Comparison of ENCODE assay signal across 8 cellular contexts in the genomic region with DNA sequence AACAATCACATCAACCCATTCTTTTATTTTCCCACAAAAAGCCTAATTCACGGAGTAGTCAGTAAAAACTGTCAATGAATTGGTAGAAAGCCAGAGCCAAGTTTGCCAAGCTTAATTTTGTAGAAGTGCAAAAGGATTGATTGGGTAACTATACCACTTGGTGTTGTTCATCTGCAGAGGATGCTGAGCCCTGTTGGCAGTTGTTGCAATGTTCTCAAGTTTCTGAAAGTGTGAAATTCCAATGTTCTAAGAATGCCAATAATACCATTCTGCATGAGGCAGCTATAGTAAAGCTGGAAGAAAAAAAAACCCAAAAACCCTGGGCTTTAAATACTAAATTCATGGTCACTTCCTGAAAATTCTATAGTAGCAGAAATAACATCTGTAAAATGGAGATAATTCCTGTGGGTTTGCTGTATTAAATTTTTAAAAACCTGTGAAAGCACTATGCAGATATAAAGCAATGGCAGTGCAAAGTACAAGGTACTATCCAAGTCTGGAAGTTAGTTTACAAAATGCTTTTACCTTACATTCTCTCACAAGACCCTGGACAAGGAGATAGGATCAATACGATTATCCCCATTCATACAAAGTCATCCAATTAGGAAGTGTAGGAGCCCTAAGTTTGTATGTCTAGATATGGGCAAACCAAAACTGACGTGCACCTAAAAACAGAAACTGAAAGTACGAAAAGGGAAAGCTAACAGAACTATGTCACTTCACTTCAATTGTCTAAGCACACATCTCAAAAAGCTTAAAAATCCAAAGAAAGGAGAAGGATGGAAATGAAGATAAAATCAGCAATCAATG. TPM values are rescaled to one million over a fixed set of nuclear protein-coding genes. Genes with fewer than 3 reads are reported as not detected.
DNase-seq lines count a peak whose midpoint lies in the region; ATAC-seq and TF ChIP-seq lines count a peak whose summit lies in the region.

No MANE protein-coding gene starts in this region.

- WGBS in right lobe of liver (ENCODE audit: insufficient coverage, low coverage, low lambda C conversion rate, missing lambda C conversion rate) = 5% methylated on average over 4 of the region's 4 CpGs

- H3K4me3 ChIP-seq in right lobe of liver = peak overlapping the region; percentile 23 to 40 (median 27)

- peaks cover 13% of the 10 kb centered on the region for H3K4me1 Mint-ChIP-seq in activated CD4-positive, alpha-beta memory T cell treated with anti-CD3 and anti-CD28 coated beads, Interleukin-2, amount 10 ng/mL, durations not matched to agents 7 days and 5 days

- POLR2A ChIA-PET in activated CD4-positive, alpha-beta memory T cell treated with anti-CD3 and anti-CD28 coated beads, Interleukin-2, amount 10 ng/mL, durations not matched to agents 7 days and 5 days (lab: Charles Lee) = no interaction called here

- peak overlapping the region; percentile 58 for H3K27ac Mint-ChIP-seq in activated CD4-positive, alpha-beta memory T cell treated with anti-CD3 and anti-CD28 coated beads, Interleukin-2, amount 10 ng/mL, durations not matched to agents 7 days and 5 days

- no peak for TF ChIP-seq CTCF in right lobe of liver (IDR thresholded peaks at IDR 0.05)

- in situ Hi-C loops in ACHN (cut with HindIII; ENCODE audit: low pct_ligation_motif_present, low pct_unique_long_range_greater_than_20kb, low sequenced_read_pairs) = no loop called here

- no peaks in the 10 kb centered on the region for H3K36me3 Mint-ChIP-seq in activated CD4-positive, alpha-beta memory T cell treated with anti-CD3 and anti-CD28 coated beads, Interleukin-2, amount 10 ng/mL, durations not matched to agents 7 days and 5 days (ENCODE audit: low read depth)

- H3K9me3 Mint-ChIP-seq in activated CD4-positive, alpha-beta memory T cell treated with anti-CD3 and anti-CD28 coated beads, Interleukin-2, amount 10 ng/mL, durations not matched to agents 7 days and 5 days = no peaks in the 10 kb centered on the region

- intact Hi-C loops in right lobe of liver (cut with DNase I) = no loop called here

- no peaks in the 10 kb centered on the region for H3K9me3 ChIP-seq in right lobe of liver

- H3K4me1 ChIP-seq in right lobe of liver = peaks cover 0 to 11% (median 0%) of the 10 kb centered on the region in 4 donors

- H3K4me3 Mint-ChIP-seq in activated CD4-positive, alpha-beta memory T cell treated with anti-CD3 and anti-CD28 coated beads, Interleukin-2, amount 10 ng/mL, durations not matched to agents 7 days and 5 days = peak overlapping the region; percentile 67

- no peak for TF ChIP-seq POLR2A in right lobe of liver (IDR thresholded peaks at IDR 0.05)

- CTCF ChIA-PET in activated CD4-positive, alpha-beta memory T cell treated with anti-CD3 and anti-CD28 coated beads, Interleukin-2, amount 10 ng/mL, durations not matched to agents 7 days and 5 days (lab: Charles Lee) = no interaction called here

- peak overlapping the region; percentile 7 to 52 (median 46) for H3K27ac ChIP-seq in right lobe of liver

- DNase-seq in ACHN (peak; percentile 68), right lobe of liver (no peak), OCI-M2 (lab: John Stamatoyannopoulos, UW; ENCODE audit: unreplicated experiment) (no peak), DMS114 treated with DMSO at 0.1 percent for 48 hours (lab: John Stamatoyannopoulos, UW; ENCODE audit: unreplicated experiment) (no peak)
- no peak for DNase-seq in activated CD4-positive, alpha-beta memory T cell treated with anti-CD3 and anti-CD28 coated beads, Interleukin-2, amount 10 ng/mL, durations not matched to agents 7 days and 5 days
- no peak for DNase-seq in NK-92 treated with Interleukin-12 subunit alpha and Interleukin-12 subunit beta, amount 100 ng/mL, for 24 hours (lab: John Stamatoyannopoulos, UW)

- no peaks in the 10 kb centered on the region for H3K36me3 ChIP-seq in right lobe of liver

- ATAC-seq in GM19035 (IDR thresholded peaks at IDR 0.05; ENCODE audit: unreplicated experiment) (peak; percentile 98), HG03108 (IDR thresholded peaks at IDR 0.05; ENCODE audit: unreplicated experiment) (peak; percentile 90), right lobe of liver (peak; percentile 83 to 91 (median 90))

- peaks cover 5% of the 10 kb centered on the region for H3K27me3 Mint-ChIP-seq in activated CD4-positive, alpha-beta memory T cell treated with anti-CD3 and anti-CD28 coated beads, Interleukin-2, amount 10 ng/mL, durations not matched to agents 7 days and 5 days

- no peaks in the 10 kb centered on the region for H3K27me3 ChIP-seq in right lobe of liver

RNA-seq across cellular contexts. Expression of a gene that starts 6.1 kb away (rescaled TPM):
- total RNA-seq in activated CD4-positive, alpha-beta memory T cell treated with anti-CD3 and anti-CD28 coated beads, Interleukin-2, amount 10 ng/mL, durations not matched to agents 7 days and 5 days = not detected
- 100 to 1,000 TPM in 4 of 6 experiments, 10 to 100 TPM in 2; 85.3 to 677 (median 410) TPM for total RNA-seq in right lobe of liver

Comparison
In these comparisons a context has a peak if more than half of its experiments do, and no peak if none do; other contexts are left out.
1. RNA of a gene that starts 6.1 kb away (total RNA-seq): 85.3 to 677 TPM in right lobe of liver; not detected in activated CD4-positive, alpha-beta memory T cell treated with anti-CD3 and anti-CD28 coated beads, Interleukin-2, amount 10 ng/mL, durations not matched to agents 7 days and 5 days; every median in the first group is over 10 times any median in the second.
2. Peak in every context shown above with its lines, with median percentiles within 50 percentile points of each other: ATAC-seq.